ENCODE assay signal across 8 cellular contexts in the genomic region with DNA sequence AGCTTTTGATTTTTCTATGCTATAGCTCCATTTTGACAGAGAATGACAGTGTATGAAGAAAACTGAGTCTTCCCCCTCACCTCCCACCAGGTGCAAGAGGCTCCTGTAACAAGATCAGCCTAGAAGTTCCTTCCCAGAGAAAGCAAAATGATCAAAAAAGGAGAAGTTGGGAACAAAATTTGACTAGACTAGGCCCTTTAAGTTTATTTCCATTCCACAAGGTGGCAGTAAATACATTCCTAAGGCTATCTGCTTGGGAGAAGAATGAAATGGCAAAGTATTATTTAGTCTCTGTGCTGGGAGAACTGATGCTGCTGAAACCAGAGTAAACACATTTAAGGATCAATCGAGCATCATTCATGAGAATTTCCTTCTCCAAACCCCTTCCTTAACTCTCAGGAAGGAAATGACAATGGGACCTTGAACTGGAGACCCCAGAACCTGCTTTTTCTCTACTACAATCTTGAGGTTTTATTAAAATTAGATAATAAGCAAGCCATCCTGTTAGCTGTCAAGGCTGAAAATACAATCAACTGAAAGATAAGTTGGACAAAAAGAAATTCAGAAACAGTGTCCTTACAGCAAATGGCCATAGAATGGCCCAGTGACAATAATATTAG.
DNase-seq lines count a peak whose midpoint lies in the region; ATAC-seq, FAIRE-seq and TF ChIP-seq lines count a peak whose summit lies in the region.

No MANE protein-coding gene starts in this region.

- H3K4me1 ChIP-seq in GM23338 (ENCODE audit: insufficient read depth), result no peaks in the 10 kb centered on the region
- H3K4me1 ChIP-seq in OCI-LY7 (ENCODE audit: insufficient read depth, low read length, poor library complexity, severe bottlenecking), result no peaks in the 10 kb centered on the region

- H3K9me3 Mint-ChIP-seq in GM23338, result no peaks in the 10 kb centered on the region

- DNase-seq in AG09319 (ENCODE audit: extremely low read depth, low read depth) (peak; percentile 60), GM23338 (ENCODE audit: low spot score) (peak; percentile 74), OCI-LY7 (ENCODE audit: low spot score) (peak; percentile 43), myocyte (ENCODE audit: low read depth) (peak; percentile 83)
- no peak for DNase-seq in activated CD8-positive, alpha-beta memory T cell treated with anti-CD3 and anti-CD28 coated beads for 24 hours

- BruUV-seq in OCI-LY7 (replicated peaks; lab: Mats Ljungman, UMichigan), result no TSS peak

- H3K79me2 ChIP-seq in GM23338 (replicated peaks; ENCODE audit: insufficient read depth) (no peaks in the 10 kb centered on the region), OCI-LY7 (ENCODE audit: insufficient read depth, low read depth, low read length) (no peaks in the 10 kb centered on the region)

- H3K4me1 Mint-ChIP-seq in GM23338, result 0 out of 3 replicates have a peak, but pooled peaks cover 2% of the 10 kb centered on the region

- H3K36me3 ChIP-seq in GM23338 (ENCODE audit: insufficient read depth), result no peaks in the 10 kb centered on the region
- H3K36me3 ChIP-seq in OCI-LY7 (ENCODE audit: insufficient read depth, low read length), result no peaks in the 10 kb centered on the region

- H2AFZ ChIP-seq in GM23338 (no peak overlapping the region), OCI-LY7 (ENCODE audit: low read length) (no peak overlapping the region)

- no peak overlapping the region for H3K4me3 Mint-ChIP-seq in GM23338

- no peak overlapping the region for H3K4me2 ChIP-seq in GM23338
- H3K4me2 ChIP-seq in OCI-LY7 (ENCODE audit: low read length), result no peak overlapping the region

- H3F3A ChIP-seq in GM23338 (replicated peaks; ENCODE audit: low read depth), result no peaks in the 10 kb centered on the region

- CTCF ChIA-PET in OCI-LY7 (lab: Charles Lee; ENCODE audit: unreplicated experiment), result no interaction called here

- H4K20me1 ChIP-seq in GM23338 (replicated peaks; ENCODE audit: insufficient read depth), result no peaks in the 10 kb centered on the region
- H4K20me1 ChIP-seq in OCI-LY7 (ENCODE audit: insufficient read depth, low read length), result no peaks in the 10 kb centered on the region

- 0 out of 2 replicates have a peak, but pooled peaks cover 3% of the 10 kb centered on the region for H3K9me3 ChIP-seq in OCI-LY7 (ENCODE audit: low read length)

- peaks cover 3% of the 10 kb centered on the region for H3K27me3 Mint-ChIP-seq in GM23338 (ENCODE audit: insufficient read depth, low read depth, poor library complexity)

- H3K9me2 ChIP-seq in GM23338 (ENCODE audit: insufficient read depth) (no peaks in the 10 kb centered on the region), OCI-LY7 (ENCODE audit: insufficient read depth, low read length) (no peaks in the 10 kb centered on the region)

- POLR2A ChIA-PET in OCI-LY7 (lab: Charles Lee), result no interaction called here

- H3K27ac ChIP-seq in GM23338 (ENCODE audit: low read depth) (no peak overlapping the region), OCI-LY7 (ENCODE audit: low read depth, low read length, poor library complexity, severe bottlenecking) (no peak overlapping the region)

- H3K27ac Mint-ChIP-seq in GM23338, result no peak overlapping the region

- TF ChIP-seq CTCF in AG09319 (IDR thresholded peaks at IDR 0.05; ENCODE audit: low read depth, low read length) (peak; percentile 52), GM23338 (conservative IDR thresholded peaks at IDR 0.05; ENCODE audit: low read depth in 2 of 2) (peak; percentile 71 to 82), OCI-LY7 (conservative IDR thresholded peaks at IDR 0.05; ENCODE audit: low read length) (peak; percentile 77)

- FAIRE-seq in endometrium (lab: Jason Lieb, UNC), result peak; percentile 77

- peak; percentile 75 for ATAC-seq in GM23338
- ATAC-seq in GM21786 (IDR thresholded peaks at IDR 0.05; ENCODE audit: unreplicated experiment), result no peak
- ATAC-seq in HG03520 (IDR thresholded peaks at IDR 0.05; ENCODE audit: unreplicated experiment), result no peak

- H3K4me3 ChIP-seq in GM23338, result no peak overlapping the region
- H3K4me3 ChIP-seq in OCI-LY7 (ENCODE audit: low read depth, low read length, poor library complexity, severe bottlenecking), result no peak overlapping the region

- no peaks in the 10 kb centered on the region for H3K27me3 ChIP-seq in GM23338 (ENCODE audit: insufficient read depth)

- intact Hi-C loops in OCI-LY7 (cut with micrococcal nuclease; ENCODE audit: unreplicated experiment), result loop anchor here (10.0 kb wide), 1 partner anchor 837 kb away; no protein-coding TSS in a partner anchor

- H3K36me3 Mint-ChIP-seq in GM23338 (ENCODE audit: low read depth), result no peaks in the 10 kb centered on the region

TF ChIP-seq in GM23338, 12 proteins besides CTCF, POLR2A, EP300 and RAD21 (continues in another document):
- TF ChIP-seq JUNB (IDR thresholded peaks at IDR 0.05; ENCODE audit: unreplicated experiment), result no peak
- no peak for TF ChIP-seq ZNF331 (CRISPR knock-in tag; IDR thresholded peaks at IDR 0.05; ENCODE audit: low read depth)
- no peak for TF ChIP-seq EZH2phosphoT487 (IDR thresholded peaks at IDR 0.05; ENCODE audit: unreplicated experiment)
- TF ChIP-seq POLR2AphosphoS5 (IDR thresholded peaks at IDR 0.05; ENCODE audit: low read depth), result no peak
- no peak for TF ChIP-seq CREB1 (CRISPR knock-in tag; IDR thresholded peaks at IDR 0.05; ENCODE audit: low read depth)
- no peak for TF ChIP-seq ETS1 (IDR thresholded peaks at IDR 0.05)
- no peak for TF ChIP-seq EZH2 (IDR thresholded peaks at IDR 0.05; ENCODE audit: low read depth, unreplicated experiment)
- TF ChIP-seq STAT1 (IDR thresholded peaks at IDR 0.05; ENCODE audit: unreplicated experiment), result no peak
- TF ChIP-seq ZNF114 (CRISPR knock-in tag; IDR thresholded peaks at IDR 0.05), result no peak
- TF ChIP-seq, protein P1, sequence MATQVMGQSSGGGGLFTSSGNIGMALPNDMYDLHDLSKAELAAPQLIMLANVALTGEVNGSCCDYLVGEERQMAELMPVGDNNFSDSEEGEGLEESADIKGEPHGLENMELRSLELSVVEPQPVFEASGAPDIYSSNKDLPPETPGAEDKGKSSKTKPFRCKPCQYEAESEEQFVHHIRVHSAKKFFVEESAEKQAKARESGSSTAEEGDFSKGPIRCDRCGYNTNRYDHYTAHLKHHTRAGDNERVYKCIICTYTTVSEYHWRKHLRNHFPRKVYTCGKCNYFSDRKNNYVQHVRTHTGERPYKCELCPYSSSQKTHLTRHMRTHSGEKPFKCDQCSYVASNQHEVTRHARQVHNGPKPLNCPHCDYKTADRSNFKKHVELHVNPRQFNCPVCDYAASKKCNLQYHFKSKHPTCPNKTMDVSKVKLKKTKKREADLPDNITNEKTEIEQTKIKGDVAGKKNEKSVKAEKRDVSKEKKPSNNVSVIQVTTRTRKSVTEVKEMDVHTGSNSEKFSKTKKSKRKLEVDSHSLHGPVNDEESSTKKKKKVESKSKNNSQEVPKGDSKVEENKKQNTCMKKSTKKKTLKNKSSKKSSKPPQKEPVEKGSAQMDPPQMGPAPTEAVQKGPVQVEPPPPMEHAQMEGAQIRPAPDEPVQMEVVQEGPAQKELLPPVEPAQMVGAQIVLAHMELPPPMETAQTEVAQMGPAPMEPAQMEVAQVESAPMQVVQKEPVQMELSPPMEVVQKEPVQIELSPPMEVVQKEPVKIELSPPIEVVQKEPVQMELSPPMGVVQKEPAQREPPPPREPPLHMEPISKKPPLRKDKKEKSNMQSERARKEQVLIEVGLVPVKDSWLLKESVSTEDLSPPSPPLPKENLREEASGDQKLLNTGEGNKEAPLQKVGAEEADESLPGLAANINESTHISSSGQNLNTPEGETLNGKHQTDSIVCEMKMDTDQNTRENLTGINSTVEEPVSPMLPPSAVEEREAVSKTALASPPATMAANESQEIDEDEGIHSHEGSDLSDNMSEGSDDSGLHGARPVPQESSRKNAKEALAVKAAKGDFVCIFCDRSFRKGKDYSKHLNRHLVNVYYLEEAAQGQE (IDR thresholded peaks at IDR 0.05; ENCODE audit: unreplicated experiment), result no peak
